In genomic region chr12:11877869-11878780, GRCh38 we compare ENCODE assay signal across 1 cellular context.
TF ChIP-seq lines count a peak whose summit lies in the region.

No MANE protein-coding gene starts in this region.

TF ChIP-seq in HepG2, 621 proteins besides CTCF, POLR2A, EP300 and RAD21 (continued from another document):
- TF ChIP-seq RXRB (CRISPR knock-in tag; IDR thresholded peaks at IDR 0.05; ENCODE audit: borderline replicate concordance) (no peak), CREB1 (IDR thresholded peaks at IDR 0.05) (no peak), CREB1 (CRISPR knock-in tag; IDR thresholded peaks at IDR 0.05) (no peak), ATF3 (CRISPR knock-in tag; IDR thresholded peaks at IDR 0.05) (no peak), ZNF652 (CRISPR knock-in tag; IDR thresholded peaks at IDR 0.05; ENCODE audit: borderline replicate concordance, low read depth) (no peak), CREBL2 (CRISPR knock-in tag; IDR thresholded peaks at IDR 0.05; ENCODE audit: borderline replicate concordance) (no peak), DPF2 (CRISPR knock-in tag; IDR thresholded peaks at IDR 0.05; ENCODE audit: borderline replicate concordance, low read depth) (no peak), MXI1 (IDR thresholded peaks at IDR 0.05; ENCODE audit: borderline replicate concordance, low read depth, low read length) (no peak)
TF ChIP-seq in HepG2: peak in this region for 0.
